In genomic region chr1:208985231-208985630, GRCh38 we compare ENCODE assay signal across 31 cellular contexts.
DNase-seq lines count a peak whose midpoint lies in the region; ATAC-seq and TF ChIP-seq lines count a peak whose summit lies in the region.
"Had no signal": no experiment of that assay in that cellular context is flagged by ENCODE, and none has a peak within 500 bp of the region (broad histone marks: within the 10 kb centered on the region; RNA-seq: fewer than 3 reads in every experiment).

No MANE protein-coding gene starts in this region.

- no peaks in the 10 kb centered on the region for H3F3A ChIP-seq in GM23248 (ENCODE audit: insufficient read depth)

- H3K9ac ChIP-seq in GM23248 = no peak overlapping the region

- H3K27ac ChIP-seq in RWPE2 (ENCODE audit: poor library complexity, severe bottlenecking) (peak overlapping the region; percentile 68), gastrocnemius medialis (peak overlapping the region in 3 of 4 donors; percentile 6 to 51 (median 29)), GM23248 (no peak overlapping the region)
- H3K27ac ChIP-seq: 22Rv1, adrenal gland, body of pancreas, lower lobe of right lung, ovary, upper lobe of right lung had no signal

- H3K4me3 ChIP-seq in RWPE2 (ENCODE audit: severe bottlenecking) (no peak overlapping the region), fibroblast of mammary gland (ENCODE audit: control insufficient read depth, low read depth, low read length) (no peak overlapping the region), gastrocnemius medialis (no peak overlapping the region), GM23248 (no peak overlapping the region)
- H3K4me3 ChIP-seq: adrenal gland, body of pancreas, lower lobe of right lung, ovary, upper lobe of right lung had no signal

- H3K36me3 ChIP-seq in RWPE2 (ENCODE audit: low read depth) (no peaks in the 10 kb centered on the region), gastrocnemius medialis (no peaks in the 10 kb centered on the region), GM23248 (ENCODE audit: low read depth) (no peaks in the 10 kb centered on the region)
- H3K36me3 ChIP-seq: adrenal gland, lower lobe of right lung, ovary, upper lobe of right lung had no signal

- in situ Hi-C loops in gastrocnemius medialis (cut with MboI; ENCODE audit: low sequenced_read_pairs in 4 of 4) (no loop called here), GM23248 (cut with MboI) (no loop called here)

- H3K27me3 ChIP-seq in RWPE2 (ENCODE audit: insufficient read depth, poor library complexity, severe bottlenecking) (no peaks in the 10 kb centered on the region), gastrocnemius medialis (no peaks in the 10 kb centered on the region), GM23248 (replicated peaks; ENCODE audit: insufficient read depth) (no peaks in the 10 kb centered on the region)
- H3K27me3 ChIP-seq: adrenal gland, body of pancreas, ovary, upper lobe of right lung had no signal

- H3K9me3 ChIP-seq in RWPE2 (ENCODE audit: severe bottlenecking) = no peaks in the 10 kb centered on the region
- no peaks in the 10 kb centered on the region for H3K9me3 ChIP-seq in gastrocnemius medialis
- H3K9me3 ChIP-seq in GM23248 (ENCODE audit: low read depth) = no peaks in the 10 kb centered on the region
- H3K9me3 ChIP-seq: adrenal gland, body of pancreas, lower lobe of right lung, ovary, upper lobe of right lung had no signal

- TF ChIP-seq CTCF in RWPE2 (IDR thresholded peaks at IDR 0.05; ENCODE audit: poor library complexity, severe bottlenecking) = no peak
- no peak for TF ChIP-seq CTCF in fibroblast of mammary gland (conservative IDR thresholded peaks at IDR 0.05; ENCODE audit: control insufficient read depth, insufficient read depth, low read depth, low read length)
- no peak for TF ChIP-seq CTCF in gastrocnemius medialis (IDR thresholded peaks at IDR 0.05 in 4 of 5, conservative IDR thresholded peaks at IDR 0.05 in 1 of 5)

- no peak overlapping the region for H2AFZ ChIP-seq in GM23248

- 0% methylated on average over 1 of the region's 1 CpG for WGBS in GM23248 (ENCODE audit: low coverage in 1 of 2, low lambda C conversion rate in 2 of 2, missing lambda C conversion rate in 2 of 2), 2 experiments

- peaks cover 19% of the 10 kb centered on the region for H3K4me1 ChIP-seq in RWPE2 (ENCODE audit: insufficient read depth, poor library complexity, severe bottlenecking)
- no peaks in the 10 kb centered on the region for H3K4me1 ChIP-seq in gastrocnemius medialis
- H3K4me1 ChIP-seq in GM23248 (ENCODE audit: insufficient read depth) = no peaks in the 10 kb centered on the region
- H3K4me1 ChIP-seq: adrenal gland had no signal

- TF ChIP-seq POLR2A in gastrocnemius medialis (IDR thresholded peaks at IDR 0.05) = no peak
- no peak for TF ChIP-seq POLR2A in GM18505 (IDR thresholded peaks at IDR 0.05; ENCODE audit: borderline replicate concordance, extremely low read depth, insufficient read depth, insufficient read length)

- no peaks in the 10 kb centered on the region for H4K20me1 ChIP-seq in GM23248 (ENCODE audit: insufficient read depth)

- intact Hi-C loops in gastrocnemius medialis (cut with DNase I; ENCODE audit: low total_unique reads) = no loop called here

- H3K9me2 ChIP-seq in GM23248 (ENCODE audit: insufficient read depth) = no peaks in the 10 kb centered on the region

- H3K4me2 ChIP-seq in GM23248 (ENCODE audit: unreplicated experiment) = no peak overlapping the region

- H3K79me2 ChIP-seq in GM23248 (ENCODE audit: insufficient read depth) = no peaks in the 10 kb centered on the region

- DNase-seq in DMS 273 (lab: John Stamatoyannopoulos, UW; ENCODE audit: unreplicated experiment) (peak; percentile 35), DMS 273 treated with DMSO at 0.1 percent for 48 hours (lab: John Stamatoyannopoulos, UW) (no peak), RWPE2 (ENCODE audit: low spot score) (no peak), fibroblast of mammary gland (ENCODE audit: low read depth) (peak; percentile 29), gastrocnemius medialis (no peak), GM23248 (no peak), COLO668 (lab: John Stamatoyannopoulos, UW; ENCODE audit: unreplicated experiment) (no peak)
- DNase-seq: activated CD4-positive, alpha-beta memory T cell treated with anti-CD3 and anti-CD28 coated beads for 36 hours; activated CD4-positive, CD25-positive, alpha-beta regulatory T cell treated with anti-CD3 and anti-CD28 coated beads, Interleukin-2, amount 50 U/mL, for 72 hours; activated CD8-positive, alpha-beta memory T cell treated with anti-CD3 and anti-CD28 coated beads, Interleukin-2, amount 50 U/mL, for 4 hours; activated naive CD4-positive, alpha-beta T cell treated with anti-CD3 and anti-CD28 coated beads for 36 hours; adrenal gland; AML-193; CD4-positive, alpha-beta T cell; effector CD4-positive, alpha-beta T cell; GOT3; IMR-90; islet precursor cell; lower lobe of right lung; NCI-H2029; NCI-H2227 treated with DMSO at 0.1 percent for 48 hours; NCI-H748 treated with DMSO at 0.1 percent for 48 hours; ovary; stimulated activated CD4-positive, alpha-beta T cell treated with anti-CD3 and anti-CD28 coated beads, Interleukin-12 subunit alpha, Interleukin-12 subunit beta, amount 100 ng/mL, for 4 hours; stimulated activated CD4-positive, alpha-beta T cell treated with anti-CD3 and anti-CD28 coated beads, Interleukin-4, amount 100 ng/mL, for 1 hour; upper lobe of right lung had no signal

- ATAC-seq in RWPE2 (ENCODE audit: low read depth) (peak; percentile 72), gastrocnemius medialis (peak; percentile 68 to 74), GM18505 (IDR thresholded peaks at IDR 0.05; ENCODE audit: unreplicated experiment) (no peak)
- ATAC-seq: body of pancreas; lower lobe of right lung; sciatic nerve; stimulated activated effector memory CD8-positive, alpha-beta T cell treated with anti-CD3 and anti-CD28 coated beads, Interleukin-12 subunit alpha, Interleukin-12 subunit beta, amount 100 ng/mL, for 72 hours; upper lobe of right lung had no signal

Comparison
In these comparisons a context has a peak if more than half of its experiments do, and no peak if none do; other contexts are left out.
1. DNase-seq: peak in DMS 273 (single experiment) and fibroblast of mammary gland (single experiment); none in DMS 273 treated with DMSO at 0.1 percent for 48 hours (single experiment), RWPE2 (single experiment), gastrocnemius medialis (0 of 2), GM23248 (single experiment) and COLO668 (single experiment).